8 cellular contexts compared by ENCODE assay signal in the genomic region with DNA sequence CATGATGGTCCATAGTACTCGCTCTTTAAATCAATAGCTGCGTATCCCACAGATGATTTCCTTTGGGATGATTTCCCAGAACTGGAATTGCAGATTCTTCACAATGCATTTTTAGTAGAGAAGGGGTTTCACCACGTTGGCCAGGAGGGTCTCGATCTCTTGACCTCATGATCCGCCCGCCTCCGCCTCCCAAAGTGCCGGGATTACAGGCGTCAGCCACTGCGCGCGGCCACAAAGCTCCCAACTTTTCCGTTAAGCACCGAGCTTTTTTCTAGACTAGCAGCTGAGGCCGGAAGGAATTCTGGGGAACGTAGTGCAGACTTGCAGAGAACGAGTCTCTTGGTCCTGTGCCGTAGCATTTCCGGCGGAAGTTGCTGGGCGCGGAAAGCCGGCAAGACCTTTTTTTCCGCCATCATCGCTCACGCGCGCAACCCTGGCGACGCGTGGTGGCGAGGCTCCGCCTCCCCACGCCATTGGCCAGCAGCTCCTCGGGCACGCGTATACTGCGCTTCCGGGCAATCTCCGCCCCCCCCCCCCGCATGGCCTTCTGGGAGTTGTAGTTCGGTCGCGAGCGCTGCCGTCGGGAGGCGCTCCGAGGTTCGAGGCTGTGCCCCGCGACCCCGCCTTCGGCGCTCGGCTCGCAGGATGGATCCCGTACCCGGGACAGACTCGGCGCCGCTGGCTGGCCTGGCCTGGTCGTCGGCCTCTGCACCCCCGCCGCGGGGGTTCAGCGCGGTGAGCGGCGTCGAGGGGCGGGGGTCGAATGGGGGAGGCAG. TPM values are rescaled to one million over a fixed set of nuclear protein-coding genes. Genes with fewer than 3 reads are reported as not detected.
DNase-seq lines count a peak whose midpoint lies in the region; ATAC-seq, FAIRE-seq and TF ChIP-seq lines count a peak whose summit lies in the region.

TSS of gene MVB12A (plus strand) at position 557 of the 776 bp plus-strand sequence. CDS start at position 646, 89 bp downstream.

- H3K79me1 ChIP-seq in IMR-90 (ENCODE audit: low read depth in 1 of 2, low read length in 2 of 2): peaks cover 5 to 12% of the 10 kb centered on the region in 2 experiments; a peak in 3 of 4 replicates

- FAIRE-seq in endothelial cell of umbilical vein (lab: Jason Lieb, UNC): peak; percentile 97

- H4K20me1 ChIP-seq in IMR-90 (ENCODE audit: insufficient read depth, low read length) (no peaks in the 10 kb centered on the region), endothelial cell of umbilical vein (replicated peaks; ENCODE audit: control insufficient read depth, extremely low read depth, insufficient read depth, low read length) (no peaks in the 10 kb centered on the region)

- H3K4ac ChIP-seq in IMR-90 (ENCODE audit: low read depth, low read length): peak within 1 kb of the TSS; percentile 60

- H3K27ac ChIP-seq in IMR-90 (ENCODE audit: insufficient read depth, low read length) (peak within 1 kb of the TSS; percentile 68), endothelial cell of umbilical vein (ENCODE audit: insufficient read depth, low read depth, low read length) (peak within 1 kb of the TSS; percentile 64)

- H3K36me3 ChIP-seq in IMR-90 (ENCODE audit: control insufficient read depth, insufficient read depth, low read length): peaks cover 5% of the 10 kb centered on the region; the same call in 1 of the 2 replicates
- H3K36me3 ChIP-seq in endothelial cell of umbilical vein (ENCODE audit: control insufficient read depth in 2 of 2, extremely low read depth in 1 of 2, insufficient read depth in 2 of 2, low read length in 2 of 2): no peaks in the 10 kb centered on the region

- BruUV-seq in IMR-90 (replicated peaks; lab: Mats Ljungman, UMichigan) (no TSS peak), endothelial cell of umbilical vein (replicated peaks; lab: Mats Ljungman, UMichigan) (no TSS peak)

- CTCF ChIA-PET in IMR-90 (lab: Yijun Ruan, JAX): interaction anchor here (0.6 to 0.7 kb wide), 2 partner anchors 9 to 27 kb away, joined by 3 to 4 read pairs; no protein-coding TSS in a partner anchor
- CTCF ChIA-PET in endothelial cell of umbilical vein (lab: Charles Lee): interaction anchor here (0.5 to 1.6 kb wide), 18 partner anchors 10 to 440 kb away, joined by 3 to 12 read pairs (median 4); partner anchors contain the start of genes BST2, CCDC194, DDA1 and MRPL34

- H4K5ac ChIP-seq in IMR-90 (ENCODE audit: low read depth, low read length): peak within 1 kb of the TSS; percentile 76

- dilution Hi-C loops in IMR-90 (cut with HindIII; ENCODE audit: low sequenced_read_pairs, unreplicated experiment) (no loop called here), endothelial cell of umbilical vein (cut with MboI; ENCODE audit: extremely low pct_ligation_motif_present, low sequenced_read_pairs) (no loop called here)

- H2AFZ ChIP-seq in IMR-90 (replicated peaks; ENCODE audit: low read length, poor library complexity): peak within 1 kb of the TSS; percentile 99
- peak within 1 kb of the TSS; percentile 81 for H2AFZ ChIP-seq in endothelial cell of umbilical vein (ENCODE audit: low read depth, low read length)

- H3K27me3 ChIP-seq in IMR-90 (ENCODE audit: control insufficient read depth, insufficient read depth, low read length): 0 out of 2 replicates have a peak, but pooled peaks cover 1% of the 10 kb centered on the region
- H3K27me3 ChIP-seq in endothelial cell of umbilical vein (ENCODE audit: control insufficient read depth in 2 of 2, insufficient read depth in 2 of 2, low read length in 2 of 2): no peaks in the 10 kb centered on the region

- no peaks in the 10 kb centered on the region for H3K79me2 ChIP-seq in endothelial cell of umbilical vein (ENCODE audit: control insufficient read depth, insufficient read depth, low read length)

- peak within 1 kb of the TSS; percentile 88 for H2AK9ac ChIP-seq in IMR-90 (replicated peaks; ENCODE audit: low read depth, low read length, poor library complexity)

- H3K4me2 ChIP-seq in IMR-90 (ENCODE audit: low read depth, low read length) (peak within 1 kb of the TSS; percentile 88), endothelial cell of umbilical vein (ENCODE audit: insufficient read depth, low read length) (peak within 1 kb of the TSS; percentile 75)

- no peak for TF ChIP-seq CTCF in IMR-90 (conservative IDR thresholded peaks at IDR 0.05; ENCODE audit: low read depth, low read length)
- TF ChIP-seq CTCF in endothelial cell of umbilical vein (IDR thresholded peaks at IDR 0.05; ENCODE audit: extremely low read depth in 1 of 2, insufficient read depth in 1 of 2, low read depth in 1 of 2, low read length in 2 of 2): no peak

- H3K18ac ChIP-seq in IMR-90 (ENCODE audit: low read depth, low read length): peak within 1 kb of the TSS; percentile 31

- H3K9me3 ChIP-seq in IMR-90 (ENCODE audit: control insufficient read depth, insufficient read depth, low read length): no peaks in the 10 kb centered on the region
- H3K9me3 ChIP-seq in endothelial cell of umbilical vein (replicated peaks; ENCODE audit: control insufficient read depth, insufficient read depth, low read length): no peaks in the 10 kb centered on the region

- TF ChIP-seq RAD21 in IMR-90 (IDR thresholded peaks at IDR 0.05; ENCODE audit: low read length): no peak

- H2BK120ac ChIP-seq in IMR-90 (ENCODE audit: low read depth, low read length): no peak within 1 kb of the TSS

- 0% methylated on average over 50 of the region's 74 CpGs; no CpG with 5 or more reads in 1 of the 2 experiments for WGBS in IMR-90 (ENCODE audit: extremely low coverage in 2 of 2, insufficient read length in 1 of 2), 2 experiments

- ATAC-seq in GM21526 (IDR thresholded peaks at IDR 0.05; ENCODE audit: low FRiP score, unreplicated experiment) (peak; percentile 78), IMR-90 (ENCODE audit: low read depth) (peak; percentile 99)

- peak within 1 kb of the TSS; percentile 48; the same call in 1 of the 2 replicates for H3K23ac ChIP-seq in IMR-90 (ENCODE audit: low read depth, low read length)

- H4K8ac ChIP-seq in IMR-90 (ENCODE audit: low read depth in 2 of 2, low read length in 2 of 2): peak within 1 kb of the TSS; percentile 94 to 98

- in situ Hi-C loops in Caki2 (cut with HindIII; ENCODE audit: low pct_unique_long_range_greater_than_20kb, low sequenced_read_pairs) (no loop called here), IMR-90 (cut with MboI; ENCODE audit: low sequenced_read_pairs) (no loop called here)

- H3K14ac ChIP-seq in IMR-90 (replicated peaks; ENCODE audit: low read depth, low read length): peak within 1 kb of the TSS; percentile 83

- peak within 1 kb of the TSS; percentile 41; the same call in 1 of the 2 replicates for H3K56ac ChIP-seq in IMR-90 (ENCODE audit: extremely low read depth, insufficient read depth, low read length)

- POLR2A ChIA-PET in IMR-90 (lab: Charles Lee; ENCODE audit: unreplicated experiment) (interaction anchor here (0.6 kb wide), 2 partner anchors 24 to 91 kb away, joined by 6 to 15 read pairs; no protein-coding TSS in a partner anchor), endothelial cell of umbilical vein (lab: Charles Lee) (interaction anchor here (0.5 to 1.0 kb wide), 4 partner anchors 16 to 860 kb away, joined by 3 to 7 read pairs (median 4); no protein-coding TSS in a partner anchor)

- no peak within 1 kb of the TSS for H2BK15ac ChIP-seq in IMR-90 (ENCODE audit: low read depth, low read length)

- intact Hi-C loops in IMR-90 (cut with micrococcal nuclease) (no loop called here), endothelial cell of umbilical vein (cut with micrococcal nuclease) (loop anchor here (1.0 to 2.0 kb wide), 2 partner anchors 24 to 51 kb away; partner anchors contain the start of gene SLC27A1)

- peak; percentile 42; the same call in 1 of the 2 replicates for TF ChIP-seq POLR2A in IMR-90 (IDR thresholded peaks at IDR 0.05; ENCODE audit: low read depth, low read length)
- TF ChIP-seq POLR2A in endothelial cell of umbilical vein (IDR thresholded peaks at IDR 0.05; ENCODE audit: low read depth, low read length): peak; percentile 60

- H2AK5ac ChIP-seq in IMR-90 (ENCODE audit: low read depth, low read length): peak within 1 kb of the TSS; percentile 90

- peak within 1 kb of the TSS; percentile 73 for H3K9ac ChIP-seq in IMR-90 (ENCODE audit: low read depth, low read length)
- peak within 1 kb of the TSS; percentile 35 for H3K9ac ChIP-seq in endothelial cell of umbilical vein (replicated peaks; ENCODE audit: extremely low read depth, insufficient read depth, low read length)

- peak within 1 kb of the TSS; percentile 71 for H4K91ac ChIP-seq in IMR-90 (ENCODE audit: insufficient read depth, low read depth, low read length)

- H3K4me1 ChIP-seq in IMR-90 (ENCODE audit: control insufficient read depth, insufficient read depth, low read length): peaks cover 4% of the 10 kb centered on the region; the same call in 1 of the 2 replicates
- peaks cover 14% of the 10 kb centered on the region for H3K4me1 ChIP-seq in endothelial cell of umbilical vein (ENCODE audit: control insufficient read depth, extremely low read depth, insufficient read depth, low read length)

- no peak within 1 kb of the TSS for H2BK20ac ChIP-seq in IMR-90 (ENCODE audit: low read depth, low read length)

- peaks cover 7% of the 10 kb centered on the region; the same call in 1 of the 2 replicates for H3K9me1 ChIP-seq in IMR-90 (ENCODE audit: insufficient read depth, low read length)
- no peaks in the 10 kb centered on the region for H3K9me1 ChIP-seq in endothelial cell of umbilical vein (replicated peaks; ENCODE audit: control insufficient read depth, extremely low read depth, insufficient read depth, low read length)

- peak within 1 kb of the TSS; percentile 80 for H2BK5ac ChIP-seq in IMR-90 (ENCODE audit: low read depth, low read length, poor library complexity, severe bottlenecking)

- peak within 1 kb of the TSS; percentile 72 for H3K4me3 ChIP-seq in IMR-90 (ENCODE audit: insufficient read depth, low read depth, low read length)
- H3K4me3 ChIP-seq in endothelial cell of umbilical vein (replicated peaks in 1 of 3; ENCODE audit: insufficient read depth in 1 of 3, low read depth in 1 of 3, low read length in 3 of 3): peak within 1 kb of the TSS; percentile 66 to 79 (median 68)

- DNase-seq in Caki2 (ENCODE audit: low read depth) (peak; percentile 99), IMR-90 (peak; percentile 99), OCI-M1 (lab: John Stamatoyannopoulos, UW) (peak; percentile 99), activated T-cell treated with anti-CD3 and anti-CD28 coated beads for 24 hours (ENCODE audit: low read depth) (peak; percentile 93), endothelial cell of umbilical vein (ENCODE audit: low read depth, low spot score) (peak; percentile 99), midbrain (lab: John Stamatoyannopoulos, UW) (peak; percentile 98)
- DNase-seq in stimulated activated CD8-positive, alpha-beta memory T cell treated with anti-CD3 and anti-CD28 coated beads, Interleukin-2, amount 100 ng/mL, for 1 hour (ENCODE audit: low read depth in 2 of 2): peak; percentile 88 to 90

RNA-seq across cellular contexts. Expression of gene MVB12A, which starts in this region (rescaled TPM):
- total RNA-seq in Caki2 (2014; rRNA removed; shearing (Covaris generic); ENCODE audit: low replicate concordance): 77.8 and 129 TPM in 2 replicates
- total RNA-seq in IMR-90 (2012; rRNA removed) (13.8 and 13.9 TPM in 2 replicates), endothelial cell of umbilical vein (58.1 and 63.3 TPM in 2 replicates)
- polyA plus RNA-seq in IMR-90 (2012; rRNA removed) (43.9 and 44.3 TPM in 2 replicates), endothelial cell of umbilical vein (88.8 and 109 TPM in 2 replicates)
- polyA plus RNA-seq in IMR-90 (2012; cell fraction: cytosol; rRNA removed): 35.8 and 58.5 TPM in 2 replicates
- 42.9 and 77.3 TPM in 2 replicates for polyA plus RNA-seq in IMR-90 (2012; cell fraction: nucleus; rRNA removed; ENCODE audit: low replicate concordance)
- 46.9 and 68.5 TPM in 2 replicates for polyA plus RNA-seq in endothelial cell of umbilical vein (2011; cell fraction: cytosol; rRNA removed)
- polyA plus RNA-seq in endothelial cell of umbilical vein (2011; cell fraction: nucleus; rRNA removed): 55.0 and 67.6 TPM in 2 replicates
- polyA plus RNA-seq in endothelial cell of umbilical vein (2012): 29.3 and 44.5 TPM in 2 replicates
- polyA minus RNA-seq in endothelial cell of umbilical vein: 25.8 and 26.0 TPM in 2 replicates
- 34.8 TPM for polyA minus RNA-seq in endothelial cell of umbilical vein (2011; cell fraction: cytosol; rRNA and poly(A)+ RNA removed)
- 15.8 and 20.5 TPM in 2 replicates for polyA minus RNA-seq in endothelial cell of umbilical vein (2011; cell fraction: nucleus; rRNA and poly(A)+ RNA removed)

Comparison
In these comparisons a context has a peak if more than half of its experiments do, and no peak if none do; other contexts are left out.
1. Peak in every context shown above with its lines: DNase-seq, ATAC-seq, H3K4me3 ChIP-seq and H3K27ac ChIP-seq.